Comparison of ENCODE assay signal across 15 cellular contexts in the genomic region with DNA sequence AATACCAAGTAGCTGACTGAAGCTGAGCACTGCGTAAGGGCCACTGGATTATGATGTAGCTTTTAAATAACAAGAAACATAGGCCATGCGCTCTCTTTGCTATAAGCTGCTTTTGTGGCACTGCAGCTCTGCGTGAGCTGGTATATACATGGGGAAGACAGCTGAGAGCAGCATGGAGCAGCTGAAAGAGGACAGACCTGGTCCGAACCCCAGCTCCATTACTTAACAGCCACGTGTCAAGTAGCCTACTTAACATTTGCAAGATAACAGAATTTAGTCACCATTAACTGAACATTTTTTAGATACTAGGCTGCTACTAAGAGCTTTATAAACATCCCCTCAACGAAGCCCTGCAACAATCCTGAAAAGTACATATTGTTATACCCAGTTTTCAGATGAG.
DNase-seq lines count a peak whose midpoint lies in the region; ATAC-seq and TF ChIP-seq lines count a peak whose summit lies in the region.
"Had no signal": no experiment of that assay in that cellular context is flagged by ENCODE, and none has a peak within 500 bp of the region (broad histone marks: within the 10 kb centered on the region; RNA-seq: fewer than 3 reads in every experiment).

No MANE protein-coding gene starts in this region.

- TF ChIP-seq CTCF in cardiac muscle cell (IDR thresholded peaks at IDR 0.05; ENCODE audit: low read depth, low read length) (no peak), WTC11 (IDR thresholded peaks at IDR 0.05) (no peak)

- H3K27me3 Mint-ChIP-seq in WTC11 (ENCODE audit: low read depth): no peaks in the 10 kb centered on the region

- POLR2A ChIA-PET in WTC11 (lab: Charles Lee): no interaction called here

- no peaks in the 10 kb centered on the region for H3K36me3 Mint-ChIP-seq in WTC11

- peak overlapping the region; percentile 73 for H3K27ac ChIP-seq in cardiac muscle cell
- H3K27ac ChIP-seq: BLaER1 treated with 17β-estradiol and CSF1 and Interleukin-3, amounts not matched to agents 10 nM and 100 nM; GM23248 had no signal

- DNase-seq in Right ventricle myocardium inferior (ENCODE audit: missing footprints) (no peak), cardiac septum (ENCODE audit: low spot score) (no peak), cardiac muscle cell (ENCODE audit: low read depth in 1 of 2, low spot score in 1 of 2) (peak in 1 of 2 donors; percentile 83), left ventricle myocardium superior (no peak), HK-2 (ENCODE audit: unreplicated experiment) (no peak), WTC11 (ENCODE audit: low spot score) (no peak), AG20443 (ENCODE audit: low spot score) (no peak)
- DNase-seq: 8988T; CD4-positive, alpha-beta T cell; DMS153; DMS79 treated with DMSO at 0.1 percent for 48 hours; EL; GM23248 had no signal

- no peak overlapping the region for H3K4me3 Mint-ChIP-seq in WTC11
- H3K4me3 Mint-ChIP-seq: CD4-positive, alpha-beta T cell had no signal

- no peaks in the 10 kb centered on the region for H3K36me3 ChIP-seq in cardiac muscle cell
- H3K36me3 ChIP-seq: BLaER1 treated with 17β-estradiol and CSF1 and Interleukin-3, amounts not matched to agents 10 nM and 100 nM had no signal

- H3K4me1 Mint-ChIP-seq in WTC11: no peaks in the 10 kb centered on the region

- peak; percentile 85 for ATAC-seq in Right ventricle myocardium inferior
- ATAC-seq in left ventricle myocardium superior: peak; percentile 85
- ATAC-seq in WTC11: no peak
- ATAC-seq: HCT116 had no signal

- peaks cover 5% of the 10 kb centered on the region for H3K9me3 Mint-ChIP-seq in WTC11
- H3K9me3 Mint-ChIP-seq: CD4-positive, alpha-beta T cell had no signal

- intact Hi-C loops in Right ventricle myocardium inferior (cut with DNase I): no loop called here
- intact Hi-C loops in cardiac septum (cut with DNase I): no loop called here
- intact Hi-C loops in left ventricle myocardium superior (cut with micrococcal nuclease): no loop called here

- peaks cover 33% of the 10 kb centered on the region for H3K4me1 ChIP-seq in cardiac muscle cell (ENCODE audit: low read depth)

- no peaks in the 10 kb centered on the region for H3K27me3 ChIP-seq in cardiac muscle cell

- no peaks in the 10 kb centered on the region for H3K9me3 ChIP-seq in cardiac muscle cell (ENCODE audit: low read depth)
- H3K9me3 ChIP-seq: BLaER1 treated with 17β-estradiol and CSF1 and Interleukin-3, amounts not matched to agents 10 nM and 100 nM had no signal

- CTCF ChIA-PET in WTC11 (lab: Charles Lee): interaction anchor here (0.7 to 1.7 kb wide), 7 partner anchors 8 to 230 kb away, joined by 3 to 10 read pairs (median 4); no protein-coding TSS in a partner anchor

- no peak overlapping the region for H3K4me3 ChIP-seq in cardiac muscle cell
- H3K4me3 ChIP-seq: BLaER1 treated with 17β-estradiol and CSF1 and Interleukin-3, amounts not matched to agents 10 nM and 100 nM; GM23248 had no signal

- H3K27ac Mint-ChIP-seq in WTC11: no peak overlapping the region
- H3K27ac Mint-ChIP-seq: CD4-positive, alpha-beta T cell had no signal

TF ChIP-seq in WTC11, 78 proteins besides CTCF, POLR2A, EP300 and RAD21:
- no peak for TF ChIP-seq ZNF121 (CRISPR knock-in tag; IDR thresholded peaks at IDR 0.05)
- TF ChIP-seq, protein P1, sequence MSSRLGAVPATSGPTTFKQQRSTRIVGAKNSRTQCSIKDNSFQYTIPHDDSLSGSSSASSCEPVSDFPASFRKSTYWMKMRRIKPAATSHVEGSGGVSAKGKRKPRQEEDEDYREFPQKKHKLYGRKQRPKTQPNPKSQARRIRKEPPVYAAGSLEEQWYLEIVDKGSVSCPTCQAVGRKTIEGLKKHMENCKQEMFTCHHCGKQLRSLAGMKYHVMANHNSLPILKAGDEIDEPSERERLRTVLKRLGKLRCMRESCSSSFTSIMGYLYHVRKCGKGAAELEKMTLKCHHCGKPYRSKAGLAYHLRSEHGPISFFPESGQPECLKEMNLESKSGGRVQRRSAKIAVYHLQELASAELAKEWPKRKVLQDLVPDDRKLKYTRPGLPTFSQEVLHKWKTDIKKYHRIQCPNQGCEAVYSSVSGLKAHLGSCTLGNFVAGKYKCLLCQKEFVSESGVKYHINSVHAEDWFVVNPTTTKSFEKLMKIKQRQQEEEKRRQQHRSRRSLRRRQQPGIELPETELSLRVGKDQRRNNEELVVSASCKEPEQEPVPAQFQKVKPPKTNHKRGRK (CRISPR knock-in tag; IDR thresholded peaks at IDR 0.05; ENCODE audit: borderline replicate concordance): no peak
- no peak for TF ChIP-seq JAZF1 (CRISPR knock-in tag; IDR thresholded peaks at IDR 0.05)
- TF ChIP-seq EMX1 (CRISPR knock-in tag; IDR thresholded peaks at IDR 0.05): no peak
- no peak for TF ChIP-seq FOXP4 (CRISPR knock-in tag; IDR thresholded peaks at IDR 0.05)
- TF ChIP-seq E2F4 (CRISPR knock-in tag; IDR thresholded peaks at IDR 0.05; ENCODE audit: borderline replicate concordance, low read depth): no peak
- no peak for TF ChIP-seq SOX15 (CRISPR knock-in tag; IDR thresholded peaks at IDR 0.05)
- TF ChIP-seq CBFB (CRISPR knock-in tag; IDR thresholded peaks at IDR 0.05; ENCODE audit: low read depth): no peak
- no peak for TF ChIP-seq GRHL2 (CRISPR knock-in tag; IDR thresholded peaks at IDR 0.05; ENCODE audit: insufficient replicate concordance, severe bottlenecking)
- TF ChIP-seq ESRRA (CRISPR knock-in tag; IDR thresholded peaks at IDR 0.05; ENCODE audit: borderline replicate concordance): no peak
- TF ChIP-seq HMGA2 (CRISPR knock-in tag; IDR thresholded peaks at IDR 0.05): no peak
- no peak for TF ChIP-seq NR1H2 (CRISPR knock-in tag; IDR thresholded peaks at IDR 0.05)
- TF ChIP-seq ZNF138 (CRISPR knock-in tag; conservative IDR thresholded peaks at IDR 0.05): no peak
- no peak for TF ChIP-seq ATF1 (CRISPR knock-in tag; IDR thresholded peaks at IDR 0.05)
- no peak for TF ChIP-seq NR2C2 (CRISPR knock-in tag; IDR thresholded peaks at IDR 0.05)
- TF ChIP-seq OVOL2 (CRISPR knock-in tag; IDR thresholded peaks at IDR 0.05; ENCODE audit: borderline replicate concordance): no peak
- TF ChIP-seq PRDM15 (CRISPR knock-in tag; IDR thresholded peaks at IDR 0.05): no peak
- no peak for TF ChIP-seq ZNF671 (CRISPR knock-in tag; IDR thresholded peaks at IDR 0.05)
- no peak for TF ChIP-seq ELF4 (CRISPR knock-in tag; IDR thresholded peaks at IDR 0.05; ENCODE audit: low read depth)
TF ChIP-seq in WTC11: peak in this region for 0.
